1 cellular context compared by ENCODE assay signal in genomic region chr2:143313861-143314260, GRCh38.
TF ChIP-seq lines count a peak whose summit lies in the region.

No MANE protein-coding gene starts in this region.

TF ChIP-seq in K562, 482 proteins besides CTCF, POLR2A, EP300 and RAD21 (continued from another document):
- TF ChIP-seq ZNF407 (IDR thresholded peaks at IDR 0.05; ENCODE audit: low read depth) (no peak), USF2 (CRISPR knock-in tag; IDR thresholded peaks at IDR 0.05) (no peak), HNRNPL (IDR thresholded peaks at IDR 0.05; ENCODE audit: low read depth, low read length) (no peak), HNRNPLL (IDR thresholded peaks at IDR 0.05; ENCODE audit: low read depth, low read length, poor library complexity, severe bottlenecking) (no peak), KLF16 (IDR thresholded peaks at IDR 0.05) (no peak), ZNF140 (CRISPR knock-in tag; IDR thresholded peaks at IDR 0.05) (no peak)
